Comparison of ENCODE assay signal across 8 cellular contexts in the genomic region with DNA sequence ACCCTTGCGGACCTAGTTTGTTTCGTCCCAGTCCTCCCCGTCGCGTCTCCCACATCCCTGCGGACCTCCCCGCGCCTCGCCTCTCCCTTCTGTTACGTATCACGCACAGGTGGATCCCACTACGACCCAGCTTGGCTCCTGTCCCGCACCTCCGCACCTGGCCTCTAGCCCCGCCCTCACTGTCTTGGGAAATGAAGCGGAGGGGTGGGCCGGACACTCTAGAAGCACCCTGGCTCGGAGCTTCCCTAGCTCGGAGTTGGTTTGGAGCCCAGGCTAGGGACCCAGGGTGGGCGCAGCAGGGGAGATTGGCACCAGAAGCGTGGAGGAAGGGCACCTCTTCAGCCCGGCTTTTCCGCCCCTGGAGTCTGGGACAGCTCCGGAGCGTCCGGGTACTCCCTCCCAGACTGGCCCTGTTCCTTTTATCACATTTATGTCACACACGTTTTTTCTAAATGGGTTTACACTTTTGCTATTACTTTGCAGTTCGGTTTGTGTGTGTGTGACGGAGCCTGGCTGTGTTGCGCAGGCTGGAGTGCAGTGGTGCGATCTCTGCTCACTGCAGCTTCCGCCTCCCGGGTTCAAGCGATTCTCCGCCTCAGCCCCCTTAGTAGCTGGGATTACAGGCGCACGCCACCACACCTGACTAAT. TPM values are rescaled to one million over a fixed set of nuclear protein-coding genes. Genes with fewer than 3 reads are reported as not detected.
A peak's percentile ranks its signal among the peaks of the same experiment; 100 is the strongest.
DNase-seq lines count a peak whose midpoint lies in the region; ATAC-seq and TF ChIP-seq lines count a peak whose summit lies in the region.

No MANE protein-coding gene starts in this region.

- DNase-seq in Caco-2: peak; percentile 88 to 92
- peak; percentile 81 for DNase-seq in HuH-7 (ENCODE audit: low spot score)
- peak in 1 of 2 experiments; percentile 39 for DNase-seq in SJSA1 (ENCODE audit: low read depth in 1 of 2, low spot score in 2 of 2)
- DNase-seq in anterior cingulate cortex (lab: John Stamatoyannopoulos, UW): peak in 40 of 58 donors; percentile 21 to 74 (median 54)
- peak in 32 of 51 donors; percentile 24 to 81 (median 51) for DNase-seq in hypothalamus (lab: John Stamatoyannopoulos, UW)
- peak; percentile 77 for DNase-seq in retina

- H3K36me3 ChIP-seq in Caco-2 (ENCODE audit: control insufficient read depth, insufficient read depth, low read length): peaks cover 2% of the 10 kb centered on the region
- H3K36me3 ChIP-seq in SJSA1: peaks cover 37% of the 10 kb centered on the region

- H3K36me3 Mint-ChIP-seq in Caco-2 (ENCODE audit: insufficient read depth, unreplicated experiment): peaks cover 26% of the 10 kb centered on the region

- POLR2A ChIA-PET in Caco-2 (lab: Charles Lee): interaction anchor here (0.7 to 1.6 kb wide), 3 partner anchors 9 to 14 kb away, joined by 3 to 15 read pairs (median 3); partner anchors contain the start of gene AMDHD2

- H3K9me3 Mint-ChIP-seq in Caco-2 (ENCODE audit: unreplicated experiment): no peaks in the 10 kb centered on the region

- CTCF ChIA-PET in Caco-2 (lab: Charles Lee): interaction anchor here (0.6 to 1.3 kb wide), 5 partner anchors 9 to 474 kb away, joined by 3 to 8 read pairs (median 4); partner anchors contain the start of gene AMDHD2

- H3K27me3 ChIP-seq in Caco-2 (replicated peaks; ENCODE audit: control insufficient read depth, insufficient read depth, low read length): no peaks in the 10 kb centered on the region
- H3K27me3 ChIP-seq in SJSA1 (replicated peaks): no peaks in the 10 kb centered on the region

- H3K27ac Mint-ChIP-seq in Caco-2 (ENCODE audit: unreplicated experiment): peak overlapping the region; percentile 94

- H3K4me1 ChIP-seq in Caco-2 (peaks cover 17% of the 10 kb centered on the region), SJSA1 (replicated peaks) (peaks cover 41% of the 10 kb centered on the region)

- H3K27ac ChIP-seq in SJSA1: no peak overlapping the region

- H3K9me3 ChIP-seq in Caco-2 (no peaks in the 10 kb centered on the region), SJSA1 (replicated peaks) (peaks cover 8% of the 10 kb centered on the region)

- intact Hi-C loops in Caco-2 (cut with micrococcal nuclease; ENCODE audit: unreplicated experiment): no loop called here

- BruUV-seq in Caco-2 (replicated peaks; lab: Mats Ljungman, UMichigan): TSS peak; percentile 71

- no peaks in the 10 kb centered on the region for H3K27me3 Mint-ChIP-seq in Caco-2 (ENCODE audit: insufficient read depth, unreplicated experiment)

- H3K4me3 Mint-ChIP-seq in Caco-2 (ENCODE audit: unreplicated experiment): peak overlapping the region; percentile 86

- no peak for ATAC-seq in HG02884 (IDR thresholded peaks at IDR 0.05; ENCODE audit: unreplicated experiment)
- ATAC-seq in HG03039 (IDR thresholded peaks at IDR 0.05; ENCODE audit: unreplicated experiment): no peak

- no peak for TF ChIP-seq CTCF in Caco-2 (IDR thresholded peaks at IDR 0.05; ENCODE audit: insufficient read depth in 1 of 2, low read depth in 1 of 2, low read length in 1 of 2, severe bottlenecking in 1 of 2, unreplicated experiment in 1 of 2)

- no peaks in the 10 kb centered on the region for H3K4me1 Mint-ChIP-seq in Caco-2 (ENCODE audit: low read depth, unreplicated experiment)

- H3K4me3 ChIP-seq in Caco-2 (ENCODE audit: low read depth, low read length): peak overlapping the region; percentile 78
- peak overlapping the region; percentile 34 for H3K4me3 ChIP-seq in SJSA1

RNA-seq across cellular contexts. Expression of gene CEMP1, which starts 1.4 kb away (rescaled TPM):
- total RNA-seq in Caco-2 (2022): 0.63 and 0.68 TPM in 2 replicates
- not detected in 2 replicates for total RNA-seq in SJSA1 (2014; rRNA removed; shearing (Covaris generic))

RNA-seq across cellular contexts. Expression of gene PDPK1, which starts 5.2 kb away (rescaled TPM):
- total RNA-seq in Caco-2 (2022): 60.5 and 69.8 TPM in 2 replicates
- total RNA-seq in SJSA1 (2014; rRNA removed; shearing (Covaris generic)): 20.3 and 21.9 TPM in 2 replicates

RNA-seq across cellular contexts. Expression of gene AMDHD2, which starts 12.4 kb away (rescaled TPM):
- 62.3 and 67.2 TPM in 2 replicates for total RNA-seq in Caco-2 (2022)
- 12.6 and 22.1 TPM in 2 replicates for total RNA-seq in SJSA1 (2014; rRNA removed; shearing (Covaris generic))

RNA-seq across cellular contexts. Expression of gene ATP6V0C, which starts 18.9 kb away (rescaled TPM):
- total RNA-seq in Caco-2 (2022): 200 and 204 TPM in 2 replicates
- 44.6 and 69.7 TPM in 2 replicates for total RNA-seq in SJSA1 (2014; rRNA removed; shearing (Covaris generic))

RNA-seq across cellular contexts. Expression of gene TBC1D24, which starts 57.7 kb away (rescaled TPM):
- 20.8 and 22.6 TPM in 2 replicates for total RNA-seq in Caco-2 (2022)
- 8.4 and 9.3 TPM in 2 replicates for total RNA-seq in SJSA1 (2014; rRNA removed; shearing (Covaris generic))
